ENCODE assay signal across 16 cellular contexts in the genomic region with DNA sequence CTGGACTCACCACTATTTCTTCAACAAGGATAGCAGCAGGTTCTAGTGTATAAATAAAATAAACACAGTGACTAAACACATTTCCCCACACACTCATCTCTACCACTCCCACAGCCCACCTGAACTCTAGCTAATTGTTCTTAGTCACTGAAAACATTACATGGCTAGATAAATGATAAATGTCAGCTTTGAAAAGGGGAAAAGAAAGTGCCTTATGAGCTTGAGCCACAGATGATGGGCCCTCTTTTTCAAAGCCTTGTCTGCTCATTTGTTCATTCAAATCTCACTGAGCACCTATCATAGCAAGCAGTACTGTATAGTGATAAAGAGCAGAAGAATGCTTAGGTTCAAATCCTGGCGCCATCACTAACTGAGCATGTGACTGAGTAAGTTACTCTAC. TPM values are rescaled to one million over a fixed set of nuclear protein-coding genes. Genes with fewer than 3 reads are reported as not detected.
DNase-seq lines count a peak whose midpoint lies in the region; ATAC-seq, FAIRE-seq and TF ChIP-seq lines count a peak whose summit lies in the region.
"Had no signal": no experiment of that assay in that cellular context is flagged by ENCODE, and none has a peak within 500 bp of the region (broad histone marks: within the 10 kb centered on the region; RNA-seq: fewer than 3 reads in every experiment).

No MANE protein-coding gene starts in this region.

- peak; percentile 85 to 90 for ATAC-seq in activated T-cell treated with anti-CD3 and anti-CD28 coated beads, Interleukin-2, amount 50 U/mL, for 72 hours (replicated peaks in 1 of 2)
- peak; percentile 72 for ATAC-seq in GM12878
- ATAC-seq in stimulated activated effector memory CD8-positive, alpha-beta T cell treated with anti-CD3 and anti-CD28 coated beads, Interleukin-12 subunit alpha, Interleukin-12 subunit beta, amount 100 ng/mL, for 72 hours, result peak; percentile 96
- ATAC-seq: WTC11 had no signal

- WGBS in GM12878 (ENCODE audit: insufficient coverage, insufficient replicate concordance, low lambda C conversion rate, missing lambda C conversion rate), result 100% methylated on average over 1 of the region's 1 CpG

- TF ChIP-seq EP300 in GM12878 (IDR thresholded peaks at IDR 0.05; ENCODE audit: borderline replicate concordance in 1 of 2, control insufficient read depth in 1 of 2, low read depth in 2 of 2, low read length in 2 of 2), result no peak

- intact Hi-C loops in GM12878 (cut with micrococcal nuclease; ENCODE audit: unreplicated experiment) (no loop called here), CD14-positive monocyte (cut with micrococcal nuclease) (no loop called here)

- POLR2A ChIA-PET in GM12878 (lab: Charles Lee), result interaction anchor here (0.7 to 1.2 kb wide), 2 partner anchors 13 to 16 kb away, joined by 3 to 4 read pairs; no protein-coding TSS in a partner anchor

- H3K36me3 Mint-ChIP-seq in activated T-cell treated with anti-CD3 and anti-CD28 coated beads, Interleukin-2, amount 50 U/mL, for 72 hours (ENCODE audit: insufficient read depth in 2 of 2), result peaks cover 0 to 1% of the 10 kb centered on the region in 2 donors
- H3K36me3 Mint-ChIP-seq in stimulated activated effector memory CD8-positive, alpha-beta T cell treated with anti-CD3 and anti-CD28 coated beads, Interleukin-12 subunit alpha, Interleukin-12 subunit beta, amount 100 ng/mL, for 72 hours, result peaks cover 12% of the 10 kb centered on the region
- H3K36me3 Mint-ChIP-seq in CD14-positive monocyte, result peaks cover 19 to 22% of the 10 kb centered on the region in 2 donors
- H3K36me3 Mint-ChIP-seq: WTC11 had no signal

- peak; percentile 27 to 34 for DNase-seq in activated T-cell treated with anti-CD3 and anti-CD28 coated beads, Interleukin-2, amount 50 U/mL, for 72 hours
- no peak for DNase-seq in activated T-cell treated with anti-CD3 and anti-CD28 coated beads, Interleukin-2, amount 50 U/mL, for 48 hours
- peak; percentile 13 for DNase-seq in MV-4-11 (lab: John Stamatoyannopoulos, UW)
- DNase-seq in GM12878 (ENCODE audit: low read depth, low spot score), result no peak
- DNase-seq in stimulated activated effector memory CD8-positive, alpha-beta T cell treated with anti-CD3 and anti-CD28 coated beads, Interleukin-12 subunit alpha, Interleukin-12 subunit beta, amount 100 ng/mL, for 72 hours (ENCODE audit: low spot score in 2 of 2), result no peak
- no peak for DNase-seq in CD14-positive monocyte (ENCODE audit: low spot score)
- DNase-seq in HuH-7.5 (ENCODE audit: low spot score), result no peak
- no peak for DNase-seq in HTR-8/SVneo (ENCODE audit: insufficient read length, low spot score)
- DNase-seq: dermis blood vessel endothelial cell, foreskin fibroblast, NCI-H1417 treated with DMSO at 0.1 percent for 48 hours, NCI-H748 treated with DMSO at 0.1 percent for 48 hours, nephron progenitor cell, uterus had no signal

- peak overlapping the region in 1 of 2 donors; percentile 3 for H3K4me3 Mint-ChIP-seq in activated T-cell treated with anti-CD3 and anti-CD28 coated beads, Interleukin-2, amount 50 U/mL, for 72 hours
- no peak overlapping the region for H3K4me3 Mint-ChIP-seq in stimulated activated effector memory CD8-positive, alpha-beta T cell treated with anti-CD3 and anti-CD28 coated beads, Interleukin-12 subunit alpha, Interleukin-12 subunit beta, amount 100 ng/mL, for 72 hours
- no peak overlapping the region for H3K4me3 Mint-ChIP-seq in CD14-positive monocyte
- H3K4me3 Mint-ChIP-seq: nephron progenitor cell, WTC11 had no signal

- TF ChIP-seq RAD21 in GM12878 (IDR thresholded peaks at IDR 0.05; ENCODE audit: insufficient read depth, low read depth, low read length), result no peak

- no peak overlapping the region for H3K27ac ChIP-seq in GM12878 (ENCODE audit: control insufficient read depth, insufficient read depth)
- H3K27ac ChIP-seq: SJSA1, uterus had no signal

- H3K9ac ChIP-seq in GM12878 (ENCODE audit: control insufficient read depth, insufficient read depth, low read length), result no peak overlapping the region

- no peak overlapping the region for H3K4me3 ChIP-seq in GM12878
- H3K4me3 ChIP-seq: SJSA1, uterus had no signal

- CTCF ChIA-PET in GM12878 (lab: Yijun Ruan, JAX), result interaction anchor here (1.0 to 2.4 kb wide), 5 partner anchors 13 to 141 kb away, joined by 3 to 10 read pairs (median 5); no protein-coding TSS in a partner anchor

- no peak overlapping the region for H3K4me2 ChIP-seq in GM12878 (ENCODE audit: control insufficient read depth, insufficient read depth)

- no TSS peak for BruUV-seq in GM12878 (replicated peaks; lab: Mats Ljungman, UMichigan)

- H3K36me3 ChIP-seq in GM12878 (ENCODE audit: control insufficient read depth in 2 of 2, insufficient read depth in 2 of 2, low read length in 1 of 2), result no peaks in the 10 kb centered on the region
- H3K36me3 ChIP-seq: SJSA1, uterus had no signal

- H4K20me1 ChIP-seq in GM12878 (ENCODE audit: control insufficient read depth, insufficient read depth), result no peaks in the 10 kb centered on the region

- in situ Hi-C loops in GM12878 (cut with MboI), result no loop called here

- H3K4me1 ChIP-seq in GM12878 (ENCODE audit: control insufficient read depth, insufficient read depth, low read length), result peaks cover 16% of the 10 kb centered on the region

- SMC1A ChIA-PET in GM12878 (lab: Charles Lee; ENCODE audit: uncharacterized antibody, unreplicated experiment), result interaction anchor here (0.9 to 3.3 kb wide), 17 partner anchors 11 to 130 kb away, joined by 3 to 13 read pairs (median 5); no protein-coding TSS in a partner anchor

- TF ChIP-seq CTCF in GM12878 (IDR thresholded peaks at IDR 0.05 in 2 of 3, conservative IDR thresholded peaks at IDR 0.05 in 1 of 3; ENCODE audit: control insufficient read depth in 2 of 3, extremely low read depth in 1 of 3, insufficient read depth in 1 of 3, low read depth in 3 of 3, low read length in 3 of 3) (no peak), CD14-positive monocyte (IDR thresholded peaks at IDR 0.05) (no peak)

- TF ChIP-seq POLR2A in GM12878 (IDR thresholded peaks at IDR 0.05; ENCODE audit: low read depth, low read length), result no peak

- H3K9me3 ChIP-seq in GM12878 (replicated peaks; ENCODE audit: control insufficient read depth, insufficient read depth, low read length), result no peaks in the 10 kb centered on the region; the same call in 2 of the 3 replicates
- H3K9me3 ChIP-seq: SJSA1, uterus had no signal

- H3K27me3 Mint-ChIP-seq in activated T-cell treated with anti-CD3 and anti-CD28 coated beads, Interleukin-2, amount 50 U/mL, for 72 hours (ENCODE audit: low read depth), result no peaks in the 10 kb centered on the region
- peaks cover 0 to 2% (median 0%) of the 10 kb centered on the region in 3 donors for H3K27me3 Mint-ChIP-seq in CD14-positive monocyte (ENCODE audit: low read depth in 3 of 3)

- peaks cover 83% of the 10 kb centered on the region for H3K4me1 Mint-ChIP-seq in activated T-cell treated with anti-CD3 and anti-CD28 coated beads, Interleukin-2, amount 50 U/mL, for 72 hours (ENCODE audit: low read depth)
- peaks cover 81% of the 10 kb centered on the region for H3K4me1 Mint-ChIP-seq in stimulated activated effector memory CD8-positive, alpha-beta T cell treated with anti-CD3 and anti-CD28 coated beads, Interleukin-12 subunit alpha, Interleukin-12 subunit beta, amount 100 ng/mL, for 72 hours
- H3K4me1 Mint-ChIP-seq in CD14-positive monocyte, result peaks cover 59% of the 10 kb centered on the region

- FAIRE-seq in GM12878 (lab: Jason Lieb, UNC), result no peak
- FAIRE-seq in HTR-8/SVneo (lab: Jason Lieb, UNC), result no peak

- peak overlapping the region; percentile 1 for H3K27ac Mint-ChIP-seq in activated T-cell treated with anti-CD3 and anti-CD28 coated beads, Interleukin-2, amount 50 U/mL, for 72 hours
- H3K27ac Mint-ChIP-seq in stimulated activated effector memory CD8-positive, alpha-beta T cell treated with anti-CD3 and anti-CD28 coated beads, Interleukin-12 subunit alpha, Interleukin-12 subunit beta, amount 100 ng/mL, for 72 hours, result no peak overlapping the region
- H3K27ac Mint-ChIP-seq in CD14-positive monocyte, result peak overlapping the region in 1 of 7 donors; percentile 22
- H3K27ac Mint-ChIP-seq: WTC11 had no signal

- H2AFZ ChIP-seq in GM12878 (ENCODE audit: control insufficient read depth, low read depth, low read length), result no peak overlapping the region

- no peaks in the 10 kb centered on the region for H3K9me3 Mint-ChIP-seq in activated T-cell treated with anti-CD3 and anti-CD28 coated beads, Interleukin-2, amount 50 U/mL, for 72 hours
- H3K9me3 Mint-ChIP-seq in stimulated activated effector memory CD8-positive, alpha-beta T cell treated with anti-CD3 and anti-CD28 coated beads, Interleukin-12 subunit alpha, Interleukin-12 subunit beta, amount 100 ng/mL, for 72 hours, result no peaks in the 10 kb centered on the region
- peaks cover 0 to 2% (median 0%) of the 10 kb centered on the region in 7 donors for H3K9me3 Mint-ChIP-seq in CD14-positive monocyte
- H3K9me3 Mint-ChIP-seq: nephron progenitor cell, WTC11 had no signal

- no peaks in the 10 kb centered on the region for H3K27me3 ChIP-seq in GM12878 (replicated peaks in 1 of 2; ENCODE audit: control insufficient read depth in 2 of 2, insufficient read depth in 2 of 2, low read length in 1 of 2)
- H3K27me3 ChIP-seq: SJSA1, uterus had no signal

- RAD21 ChIA-PET in GM12878 (lab: Charles Lee; ENCODE audit: unreplicated experiment), result interaction anchor here (0.8 to 1.8 kb wide), 3 partner anchors 23 to 34 kb away, joined by 3 to 7 read pairs (median 3); no protein-coding TSS in a partner anchor

- H3K79me2 ChIP-seq in GM12878 (ENCODE audit: control insufficient read depth, insufficient read depth, low read length), result peaks cover 22% of the 10 kb centered on the region

TF ChIP-seq in GM12878, 131 proteins besides CTCF, POLR2A, EP300 and RAD21 (continues in another document):
- peak; percentile 55 for TF ChIP-seq JUNB (IDR thresholded peaks at IDR 0.05)

RNA-seq across cellular contexts. Expression of gene SIK3, which starts 58.3 kb away (rescaled TPM):
- total RNA-seq in activated T-cell treated with anti-CD3 and anti-CD28 coated beads, Interleukin-2, amount 50 U/mL, for 72 hours, result 10 to 100 TPM; 21.4 to 26.3 TPM
- total RNA-seq in GM12878 (2013; cell fraction: nucleolus; rRNA removed), result 171 and 172 TPM in 2 replicates
- 13.2 and 15.6 TPM in 2 replicates for total RNA-seq in GM12878 (2014; rRNA removed)
- total RNA-seq in GM12878 (2014; rRNA removed; fragmentation: Illumina TruSeq; extraction: Trizol), result 10.7 and 12.1 TPM in 2 replicates
- 24.5 and 31.9 TPM in 2 replicates for total RNA-seq in GM12878 (2021)
- polyA plus RNA-seq in GM12878 (2011; ENCODE audit: low read depth), result 10.1 TPM
- polyA plus RNA-seq in GM12878 (2011; rRNA removed), result 10.4 and 11.4 TPM in 2 replicates
- polyA plus RNA-seq in GM12878 (2011; cell fraction: cytosol; rRNA removed), result 12.4 and 14.7 TPM in 2 replicates
- 43.4 and 58.1 TPM in 2 replicates for polyA plus RNA-seq in GM12878 (2011; cell fraction: nucleus; rRNA removed)
- polyA plus RNA-seq in GM12878 (2012), result 12.7 and 13.7 TPM in 2 replicates
- polyA plus RNA-seq in GM12878 (2014; fragmentation: Illumina TruSeq; extraction: Trizol), result 14.5 and 16.9 TPM in 2 replicates
- 1 to 10 TPM; 2.5 to 2.6 TPM for polyA plus RNA-seq in GM12878 (2014; fragmentation: Nextera tagmentation; extraction: Ambion mirVana)
- 14.8 and 15.4 TPM in 2 replicates for polyA plus RNA-seq in GM12878 (2014; rRNA removed)
- 10 to 100 TPM in 1 of 2 experiments, 1 to 10 TPM in 1; 2.5 to 10.8 TPM for polyA plus RNA-seq in GM12878 (2016; fragmentation: Nextera tagmentation; extraction: Ambion mirVana)
- polyA minus RNA-seq in GM12878 (2011; rRNA and poly(A)+ RNA removed), result 34.7 and 37.3 TPM in 2 replicates
- 14.4 and 16.5 TPM in 2 replicates for polyA minus RNA-seq in GM12878 (2011; cell fraction: cytosol; rRNA and poly(A)+ RNA removed)
- 44.2 and 64.9 TPM in 2 replicates for polyA minus RNA-seq in GM12878 (2011; cell fraction: nucleus; rRNA and poly(A)+ RNA removed)
- 10 to 100 TPM; 18.3 to 20.0 TPM for polyA plus RNA-seq in CD14-positive monocyte

Comparison
In these comparisons a context has a peak if more than half of its experiments do, and no peak if none do; other contexts are left out.
1. DNase-seq: peak in activated T-cell treated with anti-CD3 and anti-CD28 coated beads, Interleukin-2, amount 50 U/mL, for 72 hours (2 of 2) and MV-4-11 (single experiment); none in activated T-cell treated with anti-CD3 and anti-CD28 coated beads, Interleukin-2, amount 50 U/mL, for 48 hours (0 of 2), GM12878 (single experiment), stimulated activated effector memory CD8-positive, alpha-beta T cell treated with anti-CD3 and anti-CD28 coated beads, Interleukin-12 subunit alpha, Interleukin-12 subunit beta, amount 100 ng/mL, for 72 hours (0 of 2), CD14-positive monocyte (single experiment), HuH-7.5 (single experiment) and HTR-8/SVneo (single experiment).
2. Peak in every context shown above with its lines, with median percentiles within 50 percentile points of each other: ATAC-seq.